Comparison of ENCODE assay signal across 10 cellular contexts in the genomic region with DNA sequence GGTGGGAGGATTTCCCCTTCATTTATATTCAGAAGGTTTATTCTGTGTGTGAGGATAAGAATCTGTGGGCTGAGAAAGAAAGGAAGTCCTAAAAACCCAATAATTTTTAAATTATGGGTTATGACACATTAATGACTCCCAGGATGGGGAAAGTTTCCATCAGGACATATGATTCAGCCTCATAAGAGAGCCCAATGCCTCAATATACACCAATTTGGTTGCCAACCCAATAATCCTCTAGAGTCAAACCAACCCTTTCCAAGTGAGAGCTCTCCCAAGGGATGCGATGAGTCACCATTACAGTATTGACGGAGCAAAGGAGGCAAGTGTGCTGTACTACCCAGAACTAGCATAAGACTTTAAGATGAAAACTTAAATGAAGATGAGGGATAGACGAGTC.
DNase-seq lines count a peak whose midpoint lies in the region; ATAC-seq and TF ChIP-seq lines count a peak whose summit lies in the region.
"Had no signal": no experiment of that assay in that cellular context is flagged by ENCODE, and none has a peak within 500 bp of the region (broad histone marks: within the 10 kb centered on the region; RNA-seq: fewer than 3 reads in every experiment).

No MANE protein-coding gene starts in this region.

- H3K27me3 ChIP-seq in smooth muscle cell (ENCODE audit: low read depth) (no peaks in the 10 kb centered on the region), transverse colon (no peaks in the 10 kb centered on the region)

- H3K4me1 ChIP-seq in smooth muscle cell (ENCODE audit: low read depth), result peaks cover 7% of the 10 kb centered on the region
- H3K4me1 ChIP-seq in transverse colon, result peaks cover 0 to 7% (median 0%) of the 10 kb centered on the region in 4 donors

- in situ Hi-C loops in transverse colon (cut with MboI; ENCODE audit: low pct_ligation_motif_present in 1 of 4, low pct_unique_long_range_greater_than_20kb in 1 of 4, low sequenced_read_pairs in 3 of 4), result no loop called here

- H4K20me1 ChIP-seq in smooth muscle cell (ENCODE audit: low read depth), result no peaks in the 10 kb centered on the region

- H3K9ac ChIP-seq in smooth muscle cell (ENCODE audit: low read depth), result peak overlapping the region; percentile 39

- H2AFZ ChIP-seq in smooth muscle cell (ENCODE audit: low read depth), result no peak overlapping the region

- WGBS in smooth muscle cell (ENCODE audit: low lambda C conversion rate), result 60% methylated on average over 3 of the region's 3 CpGs
- WGBS in transverse colon (ENCODE audit: low coverage in 1 of 2), 2 donors, result 90% methylated on average over 3 of the region's 3 CpGs; no CpG with 5 or more reads in 1 of the 2 donors

- peak overlapping the region; percentile 80 for H3K27ac ChIP-seq in smooth muscle cell (ENCODE audit: low read depth)
- H3K27ac ChIP-seq in transverse colon, result no peak overlapping the region

- TF ChIP-seq CTCF in smooth muscle cell (IDR thresholded peaks at IDR 0.05; ENCODE audit: borderline replicate concordance, insufficient read depth, poor library complexity, severe bottlenecking) (no peak), transverse colon (IDR thresholded peaks at IDR 0.05) (no peak)

- H3K9me3 ChIP-seq in smooth muscle cell (replicated peaks; ENCODE audit: low read depth) (no peaks in the 10 kb centered on the region), transverse colon (no peaks in the 10 kb centered on the region)

- intact Hi-C loops in transverse colon (cut with DNase I; ENCODE audit: low total_unique reads), result loop anchor here (5.0 kb wide), 1 partner anchor 618 kb away; no protein-coding TSS in a partner anchor

- ATAC-seq in esophagus mucosa (peak; percentile 6), GM18517 (IDR thresholded peaks at IDR 0.05; ENCODE audit: unreplicated experiment) (no peak)

- DNase-seq in GM03348 (ENCODE audit: low spot score), result peak; percentile 79
- peak; percentile 42 for DNase-seq in NCI-H460 (ENCODE audit: extremely low read depth, low read depth)
- no peak for DNase-seq in smooth muscle cell (lab: John Stamatoyannopoulos, UW; ENCODE audit: unreplicated experiment)
- no peak for DNase-seq in transverse colon
- DNase-seq in activated CD4-positive, CD25-positive, alpha-beta regulatory T cell treated with anti-CD3 and anti-CD28 coated beads, Interleukin-2, amount 50 U/mL, for 72 hours, result no peak
- DNase-seq in NCI-H345 (lab: John Stamatoyannopoulos, UW), result no peak
- DNase-seq: GOT3; stimulated activated CD4-positive, alpha-beta T cell treated with anti-CD3 and anti-CD28 coated beads, Interleukin-4, amount 100 ng/mL, for 1 hour had no signal

- H3F3A ChIP-seq in smooth muscle cell (ENCODE audit: low read depth), result peaks cover 5% of the 10 kb centered on the region

- no peak for TF ChIP-seq POLR2A in transverse colon (IDR thresholded peaks at IDR 0.05)

- no peaks in the 10 kb centered on the region for H3K79me2 ChIP-seq in smooth muscle cell (ENCODE audit: low read depth)

- no peak overlapping the region for H3K4me3 ChIP-seq in smooth muscle cell
- no peak overlapping the region for H3K4me3 ChIP-seq in transverse colon

- H3K36me3 ChIP-seq in smooth muscle cell (ENCODE audit: low read depth) (no peaks in the 10 kb centered on the region), transverse colon (no peaks in the 10 kb centered on the region)

- TF ChIP-seq EP300 in transverse colon (IDR thresholded peaks at IDR 0.05; ENCODE audit: low read depth), result no peak

- peak overlapping the region; percentile 64 for H3K4me2 ChIP-seq in smooth muscle cell

Comparison
In these comparisons a context has a peak if more than half of its experiments do, and no peak if none do; other contexts are left out.
1. DNase-seq: peak in GM03348 (single experiment) and NCI-H460 (single experiment); none in smooth muscle cell (single experiment), transverse colon (single experiment), activated CD4-positive, CD25-positive, alpha-beta regulatory T cell treated with anti-CD3 and anti-CD28 coated beads, Interleukin-2, amount 50 U/mL, for 72 hours (single experiment) and NCI-H345 (single experiment).